ENCODE assay signal across 12 cellular contexts in genomic region chr9:129343697-129344375, GRCh38.
A peak's percentile ranks its signal among the peaks of the same experiment; 100 is the strongest.
DNase-seq lines count a peak whose midpoint lies in the region; ATAC-seq and TF ChIP-seq lines count a peak whose summit lies in the region.
"Had no signal": no experiment of that assay in that cellular context is flagged by ENCODE, and none has a peak within 500 bp of the region (broad histone marks: within the 10 kb centered on the region; RNA-seq: fewer than 3 reads in every experiment).

No MANE protein-coding gene starts in this region.

- no peaks in the 10 kb centered on the region for H3K36me3 ChIP-seq in naive thymus-derived CD4-positive, alpha-beta T cell (ENCODE audit: control insufficient read depth in 2 of 3, insufficient read depth in 3 of 3, low read length in 3 of 3)
- H3K36me3 ChIP-seq in uterus, result no peaks in the 10 kb centered on the region

- H3K4me3 ChIP-seq in fibroblast of the aortic adventitia (ENCODE audit: low read depth, low read length), result no peak overlapping the region
- H3K4me3 ChIP-seq in naive thymus-derived CD4-positive, alpha-beta T cell (ENCODE audit: low read length), result no peak overlapping the region
- H3K4me3 ChIP-seq in uterus, result no peak overlapping the region

- CTCF ChIA-PET in naive thymus-derived CD4-positive, alpha-beta T cell (lab: Charles Lee), result no interaction called here

- no peak overlapping the region for H3K4me3 Mint-ChIP-seq in naive thymus-derived CD4-positive, alpha-beta T cell

- H3K4me1 Mint-ChIP-seq in naive thymus-derived CD4-positive, alpha-beta T cell, result peaks cover 0 to 12% (median 6%) of the 10 kb centered on the region in 7 donors

- no peaks in the 10 kb centered on the region for H3K27me3 ChIP-seq in naive thymus-derived CD4-positive, alpha-beta T cell (ENCODE audit: control insufficient read depth in 2 of 2, insufficient read depth in 2 of 2, low read length in 2 of 2)
- no peaks in the 10 kb centered on the region for H3K27me3 ChIP-seq in uterus

- H3K9me3 ChIP-seq in naive thymus-derived CD4-positive, alpha-beta T cell (ENCODE audit: control insufficient read depth in 2 of 3, low read length in 3 of 3), result no peaks in the 10 kb centered on the region
- no peaks in the 10 kb centered on the region for H3K9me3 ChIP-seq in uterus

- ATAC-seq in naive thymus-derived CD4-positive, alpha-beta T cell, result peak; percentile 65
- no peak for ATAC-seq in HG03139 (IDR thresholded peaks at IDR 0.05; ENCODE audit: unreplicated experiment)

- no peak overlapping the region for H3K27ac Mint-ChIP-seq in naive thymus-derived CD4-positive, alpha-beta T cell
- H3K27ac Mint-ChIP-seq: activated T-helper 2 cell treated with anti-CD3 and anti-CD28 coated beads, Interferon-gamma antibody, Interleukin-2, Interleukin-4, amounts not matched to agents 10 μg/mL and 5 μg/mL and 100 μg/mL, durations not matched to agents 14 hours and 24 hours and 36 hours had no signal

- no peak overlapping the region for H3K27ac ChIP-seq in naive thymus-derived CD4-positive, alpha-beta T cell (ENCODE audit: low read depth, low read length)
- H3K27ac ChIP-seq in uterus, result peak overlapping the region; percentile 54 to 59
- H3K27ac ChIP-seq: 22Rv1 had no signal

- DNase-seq in SIG-M5 treated with dmso at 0.1 percent for 504 hours (lab: John Stamatoyannopoulos, UW; ENCODE audit: unreplicated experiment), result peak; percentile 78
- no peak for DNase-seq in SIG-M5 (lab: John Stamatoyannopoulos, UW)
- no peak for DNase-seq in fibroblast of the aortic adventitia (ENCODE audit: low read depth)
- DNase-seq in naive thymus-derived CD4-positive, alpha-beta T cell, result no peak
- DNase-seq in uterus, result peak in 1 of 2 donors; percentile 76
- no peak for DNase-seq in ureter (ENCODE audit: low spot score)
- no peak for DNase-seq in NCI-H128 (lab: John Stamatoyannopoulos, UW; ENCODE audit: unreplicated experiment)
- DNase-seq: GDM1, T-helper 9 cell had no signal

- H3K27me3 Mint-ChIP-seq in naive thymus-derived CD4-positive, alpha-beta T cell, result no peaks in the 10 kb centered on the region

- H3K9me3 Mint-ChIP-seq in naive thymus-derived CD4-positive, alpha-beta T cell, result peaks cover 0 to 3% (median 0%) of the 10 kb centered on the region in 11 donors
- H3K9me3 Mint-ChIP-seq: activated T-helper 2 cell treated with anti-CD3 and anti-CD28 coated beads, Interferon-gamma antibody, Interleukin-2, Interleukin-4, amounts not matched to agents 10 μg/mL and 5 μg/mL and 100 μg/mL, durations not matched to agents 14 hours and 24 hours and 36 hours had no signal

- no peaks in the 10 kb centered on the region for H3K4me1 ChIP-seq in naive thymus-derived CD4-positive, alpha-beta T cell (ENCODE audit: control insufficient read depth in 2 of 2, insufficient read depth in 2 of 2, low read length in 2 of 2)
- no peaks in the 10 kb centered on the region for H3K4me1 ChIP-seq in uterus

- TF ChIP-seq CTCF in fibroblast of the aortic adventitia (IDR thresholded peaks at IDR 0.05; ENCODE audit: insufficient read depth, low read length) (peak; percentile 38), uterus (IDR thresholded peaks at IDR 0.05) (peak in 1 of 4 experiments; percentile 40)

- POLR2A ChIA-PET in naive thymus-derived CD4-positive, alpha-beta T cell (lab: Charles Lee), result interaction anchor here (0.9 kb wide), 1 partner anchor 9 kb away, joined by 3 read pairs; no protein-coding TSS in a partner anchor

- intact Hi-C loops in naive thymus-derived CD4-positive, alpha-beta T cell (cut with micrococcal nuclease), result no loop called here
- intact Hi-C loops in uterus (cut with DNase I; ENCODE audit: low total_unique reads), result no loop called here

- no peak for TF ChIP-seq POLR2A in uterus (IDR thresholded peaks at IDR 0.05)

- H3K36me3 Mint-ChIP-seq in naive thymus-derived CD4-positive, alpha-beta T cell, result no peaks in the 10 kb centered on the region
